Comparison of ENCODE assay signal across 16 cellular contexts in genomic region chr11:34566209-34566551, GRCh38. TPM values are rescaled to one million over a fixed set of nuclear protein-coding genes. Genes with fewer than 3 reads are reported as not detected.
"Had no signal": no experiment of that assay in that cellular context is flagged by ENCODE, and none has a peak within 500 bp of the region (broad histone marks: within the 10 kb centered on the region; RNA-seq: fewer than 3 reads in every experiment).

No MANE protein-coding gene starts in this region.

- H3K27ac ChIP-seq: HL-60, SJSA1, SK-N-MC had no signal

- DNase-seq: KBM-7, MG63, NCI-H1092, NCI-H1417 treated with DMSO at 0.1 percent for 48 hours, NCI-H1694 treated with DMSO at 0.1 percent for 48 hours, NCI-H2107, NCI-H345, NCI-H446 treated with DMSO at 0.1 percent for 48 hours, NCI-H510A treated with DMSO at 0.1 percent for 48 hours, Right ventricle myocardium superior, RPMI8226, SIG-M5 had no signal

- H3K36me3 ChIP-seq: MG63, SJSA1 had no signal

- H3K4me3 ChIP-seq: MG63, SJSA1, SK-N-MC had no signal

- H3K27me3 ChIP-seq: MG63 had no signal

- H3K9me3 ChIP-seq: MG63, SJSA1 had no signal

RNA-seq across cellular contexts. Expression of gene ELF5, which starts 52.6 kb away (rescaled TPM):
- total RNA-seq: Right ventricle myocardium superior, SJSA1 had no signal

RNA-seq across cellular contexts. Expression of gene EHF, which starts 54.7 kb away (rescaled TPM):
- total RNA-seq: LHCN-M2, SJSA1 had no signal
